In genomic region chr3:35522450-35522849, GRCh38 we compare ENCODE assay signal across 27 cellular contexts.
DNase-seq lines count a peak whose midpoint lies in the region; ATAC-seq, FAIRE-seq and TF ChIP-seq lines count a peak whose summit lies in the region.
"Had no signal": no experiment of that assay in that cellular context is flagged by ENCODE, and none has a peak within 500 bp of the region (broad histone marks: within the 10 kb centered on the region; RNA-seq: fewer than 3 reads in every experiment).

No MANE protein-coding gene starts in this region.

- RAD21 ChIA-PET in GM12878 (lab: Charles Lee; ENCODE audit: unreplicated experiment) = no interaction called here

- CTCF ChIA-PET in GM12878 (lab: Yijun Ruan, JAX) = interaction anchor here (1.4 kb wide), 1 partner anchor 16 kb away, joined by 3 read pairs; no protein-coding TSS in a partner anchor
- CTCF ChIA-PET in RWPE1 (lab: Yijun Ruan, JAX) = no interaction called here

- no peak for TF ChIP-seq CTCF in GM23338 (conservative IDR thresholded peaks at IDR 0.05; ENCODE audit: low read depth in 2 of 2)
- TF ChIP-seq CTCF in GM12878 (IDR thresholded peaks at IDR 0.05 in 2 of 3, conservative IDR thresholded peaks at IDR 0.05 in 1 of 3; ENCODE audit: control insufficient read depth in 2 of 3, extremely low read depth in 1 of 3, insufficient read depth in 1 of 3, low read depth in 3 of 3, low read length in 3 of 3) = no peak
- TF ChIP-seq CTCF in RWPE1 (conservative IDR thresholded peaks at IDR 0.05; ENCODE audit: low read depth) = no peak
- no peak for TF ChIP-seq CTCF in thyroid gland (IDR thresholded peaks at IDR 0.05)
- no peak for TF ChIP-seq CTCF in dorsolateral prefrontal cortex (IDR thresholded peaks at IDR 0.05 in 54 of 56, conservative IDR thresholded peaks at IDR 0.05 in 2 of 56; ENCODE audit: low read depth in 1 of 56, partially characterized antibody in 56 of 56)

- H3K9me2 ChIP-seq in GM23338 (ENCODE audit: insufficient read depth) = no peaks in the 10 kb centered on the region

- H3K9me3 ChIP-seq in GM12878 (replicated peaks; ENCODE audit: control insufficient read depth, insufficient read depth, low read length) (no peaks in the 10 kb centered on the region), thyroid gland (no peaks in the 10 kb centered on the region)
- H3K9me3 ChIP-seq: right atrium auricular region had no signal

- H3K4me1 ChIP-seq in GM23338 (ENCODE audit: insufficient read depth) = no peaks in the 10 kb centered on the region; the same call in 1 of the 2 replicates
- H3K4me1 ChIP-seq in GM12878 (ENCODE audit: control insufficient read depth, insufficient read depth, low read length) = no peaks in the 10 kb centered on the region
- no peaks in the 10 kb centered on the region for H3K4me1 ChIP-seq in thyroid gland
- H3K4me1 ChIP-seq: foreskin keratinocyte, parathyroid adenoma, right atrium auricular region had no signal

- TF ChIP-seq POLR2A in GM12878 (IDR thresholded peaks at IDR 0.05; ENCODE audit: low read depth, low read length) = no peak
- no peak for TF ChIP-seq POLR2A in thyroid gland (IDR thresholded peaks at IDR 0.05)

- in situ Hi-C loops in GM12878 (cut with MboI) = no loop called here

- peaks cover 5% of the 10 kb centered on the region; the same call in 2 of the 3 replicates for H3K4me1 Mint-ChIP-seq in GM23338
- H3K4me1 Mint-ChIP-seq: immature natural killer cell, natural killer cell had no signal

- H3K27ac ChIP-seq in GM23338 (ENCODE audit: low read depth) = no peak overlapping the region
- no peak overlapping the region for H3K27ac ChIP-seq in GM12878 (ENCODE audit: control insufficient read depth, insufficient read depth)
- H3K27ac ChIP-seq in RWPE1 = no peak overlapping the region
- H3K27ac ChIP-seq in thyroid gland = no peak overlapping the region
- no peak overlapping the region for H3K27ac ChIP-seq in dorsolateral prefrontal cortex
- H3K27ac ChIP-seq: brain microvascular endothelial cell, foreskin keratinocyte, parathyroid adenoma, right atrium auricular region had no signal

- ATAC-seq in GM23338 (no peak), GM12878 (peak; percentile 53), GM18511 (IDR thresholded peaks at IDR 0.05; ENCODE audit: unreplicated experiment) (no peak)
- ATAC-seq: activated T-cell treated with anti-CD3 and anti-CD28 coated beads, Interleukin-2, amount 50 U/mL, for 4 hours; effector memory CD8-positive, alpha-beta T cell; esophagus mucosa; foreskin keratinocyte; natural killer cell had no signal

- no peaks in the 10 kb centered on the region for H3F3A ChIP-seq in GM23338 (replicated peaks; ENCODE audit: low read depth)

- POLR2A ChIA-PET in GM12878 (lab: Charles Lee) (no interaction called here), RWPE1 (lab: Yijun Ruan, JAX; ENCODE audit: low non-redundant PET) (no interaction called here)

- H2AFZ ChIP-seq in GM23338 (peak overlapping the region; percentile 43; the same call in 1 of the 2 replicates), GM12878 (ENCODE audit: control insufficient read depth, low read depth, low read length) (no peak overlapping the region)
- H2AFZ ChIP-seq: parathyroid adenoma had no signal

- TF ChIP-seq EP300 in GM12878 (IDR thresholded peaks at IDR 0.05; ENCODE audit: borderline replicate concordance in 1 of 2, control insufficient read depth in 1 of 2, low read depth in 2 of 2, low read length in 2 of 2) = no peak

- intact Hi-C loops in GM12878 (cut with micrococcal nuclease; ENCODE audit: unreplicated experiment) (no loop called here), thyroid gland (cut with DNase I) (no loop called here), dorsolateral prefrontal cortex (cut with DNase I) (no loop called here)

- BruUV-seq in GM12878 (replicated peaks; lab: Mats Ljungman, UMichigan) = no TSS peak

- no peak overlapping the region for H3K9ac ChIP-seq in GM12878 (ENCODE audit: control insufficient read depth, insufficient read depth, low read length)
- H3K9ac ChIP-seq: parathyroid adenoma had no signal

- SMC1A ChIA-PET in GM12878 (lab: Charles Lee; ENCODE audit: uncharacterized antibody, unreplicated experiment) = no interaction called here

- H3K27me3 ChIP-seq in GM23338 (ENCODE audit: insufficient read depth) (no peaks in the 10 kb centered on the region), GM12878 (replicated peaks in 1 of 2; ENCODE audit: control insufficient read depth in 2 of 2, insufficient read depth in 2 of 2, low read length in 1 of 2) (no peaks in the 10 kb centered on the region), thyroid gland (no peaks in the 10 kb centered on the region), dorsolateral prefrontal cortex (no peaks in the 10 kb centered on the region)
- H3K27me3 ChIP-seq: brain microvascular endothelial cell, foreskin keratinocyte, right atrium auricular region had no signal

- H3K79me2 ChIP-seq in GM23338 (replicated peaks; ENCODE audit: insufficient read depth) = no peaks in the 10 kb centered on the region
- no peaks in the 10 kb centered on the region for H3K79me2 ChIP-seq in GM12878 (ENCODE audit: control insufficient read depth, insufficient read depth, low read length)
- H3K79me2 ChIP-seq: parathyroid adenoma had no signal

- H3K27ac Mint-ChIP-seq in GM23338 = no peak overlapping the region
- H3K27ac Mint-ChIP-seq: effector memory CD8-positive, alpha-beta T cell; immature natural killer cell; natural killer cell had no signal

- FAIRE-seq in GM12878 (lab: Jason Lieb, UNC) = no peak
- FAIRE-seq: H54, RCC 7860 had no signal

- no peaks in the 10 kb centered on the region for H4K20me1 ChIP-seq in GM23338 (replicated peaks; ENCODE audit: insufficient read depth)
- no peaks in the 10 kb centered on the region for H4K20me1 ChIP-seq in GM12878 (ENCODE audit: control insufficient read depth, insufficient read depth)

- H3K4me2 ChIP-seq in GM23338 (no peak overlapping the region), GM12878 (ENCODE audit: control insufficient read depth, insufficient read depth) (peak overlapping the region; percentile 7; the same call in 1 of the 2 replicates)

- no peaks in the 10 kb centered on the region for H3K9me3 Mint-ChIP-seq in GM23338

- no peaks in the 10 kb centered on the region for H3K36me3 ChIP-seq in GM23338 (ENCODE audit: insufficient read depth)
- no peaks in the 10 kb centered on the region for H3K36me3 ChIP-seq in GM12878 (ENCODE audit: control insufficient read depth in 2 of 2, insufficient read depth in 2 of 2, low read length in 1 of 2)
- H3K36me3 ChIP-seq in thyroid gland = no peaks in the 10 kb centered on the region
- H3K36me3 ChIP-seq: brain microvascular endothelial cell, right atrium auricular region had no signal

- TF ChIP-seq RAD21 in GM12878 (IDR thresholded peaks at IDR 0.05; ENCODE audit: insufficient read depth, low read depth, low read length) = no peak

- DNase-seq in GM23338 (ENCODE audit: low spot score) (no peak), MV-4-11 (lab: John Stamatoyannopoulos, UW) (peak; percentile 66), GM12878 (ENCODE audit: low read depth, low spot score) (no peak), RWPE1 (ENCODE audit: low spot score) (no peak), thyroid gland (no peak), dorsolateral prefrontal cortex (no peak)
- DNase-seq: activated CD4-positive, alpha-beta T cell treated with anti-CD3 and anti-CD28 coated beads for 4 hours; activated naive CD4-positive, alpha-beta T cell treated with Interleukin-2 at 50 U/mL for 16 hours; activated T-cell treated with anti-CD3 and anti-CD28 coated beads, Interleukin-2, amount 50 U/mL, for 4 hours; brain microvascular endothelial cell; effector memory CD8-positive, alpha-beta T cell; EL; foreskin keratinocyte; hippocampal formation; immature natural killer cell; IMR-90; natural killer cell; NCI-H2081 treated with DMSO at 0.1 percent for 48 hours; stimulated activated CD4-positive, alpha-beta T cell treated with anti-CD3 and anti-CD28 coated beads, Interleukin-4, amount 100 ng/mL, for 24 hours; stimulated activated naive CD4-positive, alpha-beta T cell treated with Interleukin-2 at 50 U/mL for 16 hours had no signal

- H3K36me3 Mint-ChIP-seq in GM23338 (ENCODE audit: low read depth) = no peaks in the 10 kb centered on the region
- H3K36me3 Mint-ChIP-seq: immature natural killer cell, mesothelial cell of epicardium, natural killer cell had no signal

- H3K4me3 Mint-ChIP-seq in GM23338 = no peak overlapping the region
- H3K4me3 Mint-ChIP-seq: activated T-cell treated with anti-CD3 and anti-CD28 coated beads, Interleukin-2, amount 50 U/mL, for 4 hours; effector memory CD8-positive, alpha-beta T cell; immature natural killer cell; mesothelial cell of epicardium; natural killer cell had no signal

- H3K4me3 ChIP-seq in GM23338 (no peak overlapping the region), GM12878 (no peak overlapping the region), thyroid gland (replicated peaks in 1 of 3) (no peak overlapping the region), dorsolateral prefrontal cortex (no peak overlapping the region)
- H3K4me3 ChIP-seq: right atrium auricular region had no signal

- 0% methylated on average over 3 of the region's 3 CpGs for whole genome bisulfite sequencing in GM12878 (ENCODE audit: insufficient coverage, insufficient replicate concordance, low lambda C conversion rate, missing lambda C conversion rate)
- WGBS in thyroid gland, 2 donors = 86 to 87% methylated on average over 3 of the region's 3 CpGs

- no peaks in the 10 kb centered on the region for H3K27me3 Mint-ChIP-seq in GM23338 (ENCODE audit: insufficient read depth, low read depth, poor library complexity)
- H3K27me3 Mint-ChIP-seq: effector memory CD8-positive, alpha-beta T cell had no signal

TF ChIP-seq in GM23338, 12 proteins besides CTCF, POLR2A, EP300 and RAD21 (continues in another document):
- TF ChIP-seq ZNF114 (CRISPR knock-in tag; IDR thresholded peaks at IDR 0.05) = no peak
- TF ChIP-seq EZH2 (IDR thresholded peaks at IDR 0.05; ENCODE audit: low read depth, unreplicated experiment) = no peak
- no peak for TF ChIP-seq EZH2phosphoT487 (IDR thresholded peaks at IDR 0.05; ENCODE audit: unreplicated experiment)

TF ChIP-seq in GM12878, 131 proteins besides CTCF, POLR2A, EP300 and RAD21 (continues in another document):
- no peak for TF ChIP-seq TCF12 (IDR thresholded peaks at IDR 0.05; ENCODE audit: low read depth, low read length)
- TF ChIP-seq SPI1 (IDR thresholded peaks at IDR 0.05; ENCODE audit: borderline replicate concordance, insufficient read depth, low read depth, low read length) = peak; percentile 78
- TF ChIP-seq PKNOX1 (IDR thresholded peaks at IDR 0.05) = no peak
- no peak for TF ChIP-seq KAT2A (conservative IDR thresholded peaks at IDR 0.05; ENCODE audit: control insufficient read depth, low read depth, low read length)
- TF ChIP-seq EZH2 (IDR thresholded peaks at IDR 0.05; ENCODE audit: borderline replicate concordance, control insufficient read depth, low read depth, low read length) = no peak
